ENCODE assay signal across 8 cellular contexts in the genomic region with DNA sequence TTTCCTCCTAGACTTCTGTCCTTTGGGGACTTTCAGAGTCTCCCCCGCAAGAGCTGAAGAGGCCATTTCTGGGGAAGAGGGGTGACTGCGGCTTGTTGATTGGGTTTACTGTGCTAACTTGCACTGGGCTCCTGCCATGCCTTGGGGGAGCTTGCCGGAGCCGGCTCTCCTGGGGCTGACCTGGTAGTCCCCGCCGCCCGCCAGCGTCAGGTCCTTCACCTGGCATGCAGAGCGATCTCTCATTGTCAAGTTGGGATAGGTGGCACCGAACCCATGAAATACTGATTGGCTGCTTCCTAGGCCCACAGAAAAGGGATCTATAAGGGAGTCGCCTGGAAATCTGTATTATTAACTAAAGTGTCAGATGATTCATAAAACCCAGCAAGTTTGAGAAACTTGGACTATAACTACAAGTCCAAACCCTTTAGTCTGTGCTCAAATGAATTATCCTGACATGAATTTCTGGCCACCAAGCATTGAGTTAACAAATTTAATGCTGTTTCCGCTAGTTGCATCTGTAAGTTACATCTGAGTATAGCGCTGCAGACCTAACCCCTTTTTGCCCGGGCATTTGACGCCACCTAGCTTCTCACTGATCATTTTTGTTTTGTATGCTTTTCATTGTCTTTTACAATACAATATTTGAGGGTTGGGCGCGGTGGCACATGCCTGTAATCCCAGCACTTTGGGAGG. TPM values are rescaled to one million over a fixed set of nuclear protein-coding genes. Genes with fewer than 3 reads are reported as not detected.
DNase-seq lines count a peak whose midpoint lies in the region; ATAC-seq lines count a peak whose summit lies in the region.

No MANE protein-coding gene starts in this region.

- H2BK120ac ChIP-seq in trophoblast cell (ENCODE audit: insufficient read depth, low read length, poor library complexity): peak overlapping the region; percentile 67

- peak overlapping the region; percentile 89 for H4K8ac ChIP-seq in trophoblast cell (ENCODE audit: low read depth, low read length)

- peak overlapping the region; percentile 80 for H3K14ac ChIP-seq in trophoblast cell (ENCODE audit: low read length)

- H3K4ac ChIP-seq in trophoblast cell (ENCODE audit: low read depth, low read length): no peak overlapping the region

- H3K4me3 ChIP-seq in HUES48 (ENCODE audit: low read depth, low read length) (peak overlapping the region; percentile 88), trophoblast cell (ENCODE audit: low read depth, low read length) (peak overlapping the region; percentile 76)

- peak overlapping the region; percentile 68 for H4K91ac ChIP-seq in trophoblast cell (ENCODE audit: low read depth, low read length)

- H3K27me3 ChIP-seq in HUES48 (ENCODE audit: control insufficient read depth, insufficient read depth, low read length) (no peaks in the 10 kb centered on the region), trophoblast cell (ENCODE audit: insufficient read depth, low read length) (no peaks in the 10 kb centered on the region)

- H3K27ac ChIP-seq in HUES48 (ENCODE audit: low read depth, low read length): peak overlapping the region; percentile 98
- peak overlapping the region; percentile 69 for H3K27ac ChIP-seq in trophoblast cell (ENCODE audit: low read depth, low read length)

- H3K79me2 ChIP-seq in trophoblast cell (ENCODE audit: control insufficient read depth, insufficient read depth, low read length, poor library complexity): peaks cover 9% of the 10 kb centered on the region

- intact Hi-C loops in posterior vena cava (cut with DNase I): no loop called here

- H3K79me1 ChIP-seq in trophoblast cell (ENCODE audit: low read length): peaks cover 10% of the 10 kb centered on the region

- H2BK12ac ChIP-seq in trophoblast cell (ENCODE audit: low read length): no peak overlapping the region

- H3K36me3 ChIP-seq in HUES48 (ENCODE audit: control insufficient read depth, insufficient read depth, low read length): no peaks in the 10 kb centered on the region; the same call in 1 of the 2 replicates
- H3K36me3 ChIP-seq in trophoblast cell (ENCODE audit: control insufficient read depth in 1 of 2, insufficient read depth in 2 of 2, low read length in 2 of 2): peaks cover 0 to 4% of the 10 kb centered on the region in 2 experiments

- H2BK5ac ChIP-seq in trophoblast cell (ENCODE audit: low read depth, low read length, poor library complexity): peak overlapping the region; percentile 54

- peak overlapping the region; percentile 92 for H3K4me2 ChIP-seq in trophoblast cell (ENCODE audit: low read length)

- H2AFZ ChIP-seq in trophoblast cell (ENCODE audit: insufficient read depth, low read length, poor library complexity): peak overlapping the region; percentile 91

- H2AK5ac ChIP-seq in trophoblast cell (ENCODE audit: low read length): peak overlapping the region; percentile 75

- peak overlapping the region; percentile 74 for H3K9ac ChIP-seq in HUES48 (ENCODE audit: low read depth, low read length)
- peak overlapping the region; percentile 93 for H3K9ac ChIP-seq in trophoblast cell (ENCODE audit: low read length)

- no peak overlapping the region for H3K23ac ChIP-seq in trophoblast cell (ENCODE audit: low read length)

- no CpG with 5 or more reads among the region's 17 CpGs for WGBS in trophoblast cell (ENCODE audit: extremely low coverage, insufficient coverage, insufficient read length)

- H3K4me1 ChIP-seq in HUES48 (ENCODE audit: control insufficient read depth, insufficient read depth, low read length): peaks cover 13% of the 10 kb centered on the region
- peaks cover 0 to 11% of the 10 kb centered on the region in 2 experiments for H3K4me1 ChIP-seq in trophoblast cell (ENCODE audit: control insufficient read depth in 1 of 2, insufficient read depth in 2 of 2, low read length in 2 of 2)

- peak overlapping the region; percentile 49 for H4K12ac ChIP-seq in trophoblast cell (ENCODE audit: low read depth, low read length)

- H3K9me3 ChIP-seq in HUES48 (ENCODE audit: control insufficient read depth, insufficient read depth, low read length) (no peaks in the 10 kb centered on the region), trophoblast cell (ENCODE audit: insufficient read depth, low read depth, low read length) (no peaks in the 10 kb centered on the region)

- DNase-seq in D341Med (ENCODE audit: low spot score) (peak; percentile 54), OCI-M1 (lab: John Stamatoyannopoulos, UW) (peak; percentile 90), activated gamma-delta T cell (lab: John Stamatoyannopoulos, UW) (peak; percentile 27), glomerular visceral epithelial cell (ENCODE audit: extremely low spot score) (peak; percentile 34), trophoblast cell (peak in 1 of 2 donors; percentile 20), posterior vena cava (ENCODE audit: low spot score) (no peak)

- peak; percentile 25 for ATAC-seq in GM21390 (IDR thresholded peaks at IDR 0.05; ENCODE audit: unreplicated experiment)

- H3K18ac ChIP-seq in trophoblast cell (ENCODE audit: low read length): peak overlapping the region; percentile 59

RNA-seq across cellular contexts. Expression of gene IMP3, which starts 0.6 kb away (rescaled TPM):
- 41.5 and 44.6 TPM in 2 replicates for polyA plus RNA-seq in trophoblast cell (2013)
- total RNA-seq in posterior vena cava: 10 to 100 TPM; 29.0 to 34.1 TPM

RNA-seq across cellular contexts. Expression of gene SNX33, which starts 7.1 kb away (rescaled TPM):
- polyA plus RNA-seq in trophoblast cell (2013): 11.9 and 12.6 TPM in 2 replicates
- total RNA-seq in posterior vena cava: 10 to 100 TPM; 23.8 to 30.9 TPM

RNA-seq across cellular contexts. Expression of gene SNUPN, which starts 15.1 kb away (rescaled TPM):
- polyA plus RNA-seq in trophoblast cell (2013): 10.5 and 10.6 TPM in 2 replicates
- 10 to 100 TPM; 17.2 to 22.5 TPM for total RNA-seq in posterior vena cava
